8 cellular contexts compared by ENCODE assay signal in the genomic region with DNA sequence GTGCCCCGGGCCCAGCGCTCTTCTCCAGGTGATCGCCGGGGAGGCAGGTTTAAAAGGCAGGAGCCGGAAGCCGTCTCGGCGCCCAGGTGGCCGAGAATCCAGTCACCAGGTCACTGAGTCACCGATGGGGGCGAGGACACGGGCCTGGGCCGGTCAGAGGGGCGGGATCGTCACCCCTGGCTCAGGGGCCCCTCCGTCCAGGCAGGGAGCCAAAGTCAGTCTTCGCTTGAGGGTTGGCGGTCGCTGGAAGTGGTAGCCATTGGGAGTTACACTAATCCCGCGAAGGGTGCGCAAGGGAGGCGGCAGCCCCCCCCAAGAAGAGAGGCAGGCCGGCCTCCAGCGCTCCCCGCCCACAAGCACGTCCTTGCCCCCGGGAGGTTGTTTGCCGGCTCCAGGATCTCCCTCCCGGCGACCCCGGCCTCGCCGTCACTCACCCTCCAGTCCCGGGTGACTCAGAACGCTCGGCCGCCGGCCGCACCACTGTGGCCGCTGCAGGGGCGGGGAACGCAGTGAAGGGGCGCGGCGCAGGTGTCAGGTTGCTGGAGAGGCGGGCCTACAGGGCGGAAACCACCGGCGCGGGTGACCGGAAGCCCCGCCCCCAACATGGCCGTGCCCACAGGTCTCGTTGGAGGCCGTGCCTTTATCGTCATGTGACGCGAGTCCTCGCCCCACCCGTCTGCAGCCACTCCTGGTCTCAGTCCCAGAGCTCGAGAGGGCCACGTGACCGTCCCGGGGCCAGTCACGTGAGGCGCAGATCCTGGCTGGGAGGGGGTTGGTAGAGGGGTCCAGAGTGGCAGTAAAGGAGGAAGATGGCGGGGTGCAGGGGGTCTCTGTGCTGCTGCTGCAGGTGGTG. TPM values are rescaled to one million over a fixed set of nuclear protein-coding genes. Genes with fewer than 3 reads are reported as not detected.
DNase-seq lines count a peak whose midpoint lies in the region; ATAC-seq and TF ChIP-seq lines count a peak whose summit lies in the region.

A gene with protein sequence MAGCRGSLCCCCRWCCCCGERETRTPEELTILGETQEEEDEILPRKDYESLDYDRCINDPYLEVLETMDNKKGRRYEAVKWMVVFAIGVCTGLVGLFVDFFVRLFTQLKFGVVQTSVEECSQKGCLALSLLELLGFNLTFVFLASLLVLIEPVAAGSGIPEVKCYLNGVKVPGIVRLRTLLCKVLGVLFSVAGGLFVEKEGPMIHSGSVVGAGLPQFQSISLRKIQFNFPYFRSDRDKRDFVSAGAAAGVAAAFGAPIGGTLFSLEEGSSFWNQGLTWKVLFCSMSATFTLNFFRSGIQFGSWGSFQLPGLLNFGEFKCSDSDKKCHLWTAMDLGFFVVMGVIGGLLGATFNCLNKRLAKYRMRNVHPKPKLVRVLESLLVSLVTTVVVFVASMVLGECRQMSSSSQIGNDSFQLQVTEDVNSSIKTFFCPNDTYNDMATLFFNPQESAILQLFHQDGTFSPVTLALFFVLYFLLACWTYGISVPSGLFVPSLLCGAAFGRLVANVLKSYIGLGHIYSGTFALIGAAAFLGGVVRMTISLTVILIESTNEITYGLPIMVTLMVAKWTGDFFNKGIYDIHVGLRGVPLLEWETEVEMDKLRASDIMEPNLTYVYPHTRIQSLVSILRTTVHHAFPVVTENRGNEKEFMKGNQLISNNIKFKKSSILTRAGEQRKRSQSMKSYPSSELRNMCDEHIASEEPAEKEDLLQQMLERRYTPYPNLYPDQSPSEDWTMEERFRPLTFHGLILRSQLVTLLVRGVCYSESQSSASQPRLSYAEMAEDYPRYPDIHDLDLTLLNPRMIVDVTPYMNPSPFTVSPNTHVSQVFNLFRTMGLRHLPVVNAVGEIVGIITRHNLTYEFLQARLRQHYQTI (plus strand): TSS at position 738 of the 853 bp plus-strand sequence. CDS start 72 bp downstream, at position 810.
A gene (minus strand): TSS at position 511 of the 853 bp plus-strand sequence. CDS start 2,848 bp downstream, outside the sequence.

- peak within 1 kb of the TSS; percentile 88 for H4K91ac ChIP-seq in IMR-90 (ENCODE audit: insufficient read depth, low read depth, low read length)

- H2BK15ac ChIP-seq in IMR-90 (ENCODE audit: low read depth, low read length), result peak within 1 kb of the TSS; percentile 18; the same call in 2 of the 3 replicates

- peak within 1 kb of the TSS; percentile 91 to 92 for H4K8ac ChIP-seq in IMR-90 (ENCODE audit: low read depth in 2 of 2, low read length in 2 of 2)

- peak within 1 kb of the TSS; percentile 94 for H3K4me2 ChIP-seq in IMR-90 (ENCODE audit: low read depth, low read length)

- TF ChIP-seq RAD21 in IMR-90 (IDR thresholded peaks at IDR 0.05; ENCODE audit: low read length), result no peak

- peak within 1 kb of the TSS; percentile 98 for H2AFZ ChIP-seq in IMR-90 (replicated peaks; ENCODE audit: low read length, poor library complexity)

- peaks cover 13% of the 10 kb centered on the region for H3K4me1 ChIP-seq in IMR-90 (ENCODE audit: control insufficient read depth, insufficient read depth, low read length)

- peak within 1 kb of the TSS; percentile 94 for H3K4ac ChIP-seq in IMR-90 (ENCODE audit: low read depth, low read length)

- H3K4me3 ChIP-seq in IMR-90 (ENCODE audit: insufficient read depth, low read depth, low read length), result peak within 1 kb of the TSS; percentile 67

- CTCF ChIA-PET in IMR-90 (lab: Yijun Ruan, JAX), result no interaction called here

- peak within 1 kb of the TSS; percentile 35 for H2BK20ac ChIP-seq in IMR-90 (ENCODE audit: low read depth, low read length)

- H4K5ac ChIP-seq in IMR-90 (ENCODE audit: low read depth, low read length), result peak within 1 kb of the TSS; percentile 62

- no peaks in the 10 kb centered on the region for H3K27me3 ChIP-seq in IMR-90 (ENCODE audit: control insufficient read depth, insufficient read depth, low read length)

- BruUV-seq in IMR-90 (replicated peaks; lab: Mats Ljungman, UMichigan), result TSS peak; percentile 36

- POLR2A ChIA-PET in IMR-90 (lab: Charles Lee; ENCODE audit: unreplicated experiment), result interaction anchor here (0.5 to 0.7 kb wide), 2 partner anchors 102 to 450 kb away, joined by 4 to 5 read pairs; no protein-coding TSS in a partner anchor

- H3K9me1 ChIP-seq in IMR-90 (ENCODE audit: insufficient read depth, low read length), result no peaks in the 10 kb centered on the region; the same call in 1 of the 2 replicates

- peak within 1 kb of the TSS; percentile 98 for H2AK9ac ChIP-seq in IMR-90 (replicated peaks; ENCODE audit: low read depth, low read length, poor library complexity)

- dilution Hi-C loops in IMR-90 (cut with HindIII; ENCODE audit: low sequenced_read_pairs, unreplicated experiment), result no loop called here

- 0% methylated on average over 27 of the region's 68 CpGs; no CpG with 5 or more reads in 1 of the 2 experiments for WGBS in IMR-90 (ENCODE audit: extremely low coverage in 2 of 2, insufficient read length in 1 of 2), 2 experiments

- peak within 1 kb of the TSS; percentile 71; the same call in 1 of the 2 replicates for H3K56ac ChIP-seq in IMR-90 (ENCODE audit: extremely low read depth, insufficient read depth, low read length)

- H3K27ac ChIP-seq in IMR-90 (ENCODE audit: insufficient read depth, low read length), result peak within 1 kb of the TSS; percentile 92
- H3K27ac ChIP-seq in epithelial cell of prostate, result peak within 1 kb of the TSS; percentile 98

- peak within 1 kb of the TSS; percentile 91 for H3K23ac ChIP-seq in IMR-90 (ENCODE audit: low read depth, low read length)

- H3K14ac ChIP-seq in IMR-90 (replicated peaks; ENCODE audit: low read depth, low read length), result peak within 1 kb of the TSS; percentile 88

- in situ Hi-C loops in IMR-90 (cut with MboI; ENCODE audit: low sequenced_read_pairs), result no loop called here

- peaks cover 12 to 68% of the 10 kb centered on the region in 2 experiments; a peak in 3 of 4 replicates for H3K79me1 ChIP-seq in IMR-90 (ENCODE audit: low read depth in 1 of 2, low read length in 2 of 2)

- peak within 1 kb of the TSS; percentile 43 for H3K18ac ChIP-seq in IMR-90 (ENCODE audit: low read depth, low read length)

- TF ChIP-seq CTCF in IMR-90 (conservative IDR thresholded peaks at IDR 0.05; ENCODE audit: low read depth, low read length), result no peak

- peak within 1 kb of the TSS; percentile 90 for H2BK5ac ChIP-seq in IMR-90 (ENCODE audit: low read depth, low read length, poor library complexity, severe bottlenecking)

- no peaks in the 10 kb centered on the region for H3K9me3 ChIP-seq in IMR-90 (ENCODE audit: control insufficient read depth, insufficient read depth, low read length)

- H3K36me3 ChIP-seq in IMR-90 (ENCODE audit: control insufficient read depth, insufficient read depth, low read length), result peaks cover 12% of the 10 kb centered on the region

- H2AK5ac ChIP-seq in IMR-90 (ENCODE audit: low read depth, low read length), result peak within 1 kb of the TSS; percentile 72

- H3K9ac ChIP-seq in IMR-90 (ENCODE audit: low read depth, low read length), result peak within 1 kb of the TSS; percentile 82

- peak; percentile 80 for ATAC-seq in GM21528 (IDR thresholded peaks at IDR 0.05; ENCODE audit: low FRiP score, unreplicated experiment)
- ATAC-seq in IMR-90 (ENCODE audit: low read depth), result peak; percentile 87

- peak; percentile 100 for DNase-seq in DMS 273 (lab: John Stamatoyannopoulos, UW; ENCODE audit: unreplicated experiment)
- DNase-seq in IMR-90, result peak; percentile 99
- peak; percentile 100 for DNase-seq in OCI-M1 (lab: John Stamatoyannopoulos, UW)
- peak; percentile 93 for DNase-seq in activated T-cell treated with anti-CD3 and anti-CD28 coated beads for 4 hours
- DNase-seq in epithelial cell of prostate (ENCODE audit: low read depth, low spot score), result peak; percentile 94
- DNase-seq in mucosa of gallbladder (ENCODE audit: low spot score), result peak; percentile 100
- peak; percentile 93 to 97 for DNase-seq in stimulated activated CD8-positive, alpha-beta memory T cell treated with anti-CD3 and anti-CD28 coated beads, Interleukin-4, amount 100 ng/mL, for 4 hours (ENCODE audit: low read depth in 2 of 2, low spot score in 1 of 2)

- H2BK120ac ChIP-seq in IMR-90 (ENCODE audit: low read depth, low read length), result peak within 1 kb of the TSS; percentile 78

- intact Hi-C loops in IMR-90 (cut with micrococcal nuclease), result no loop called here

- no peaks in the 10 kb centered on the region; the same call in 1 of the 2 replicates for H4K20me1 ChIP-seq in IMR-90 (ENCODE audit: insufficient read depth, low read length)

- 0 out of 2 replicates have a peak, but pooled peaks have one; percentile 49 for TF ChIP-seq POLR2A in IMR-90 (IDR thresholded peaks at IDR 0.05; ENCODE audit: low read depth, low read length)

TF ChIP-seq in IMR-90, 13 proteins besides CTCF, POLR2A, EP300 and RAD21 (continues in another document):
- TF ChIP-seq MXI1 (IDR thresholded peaks at IDR 0.05; ENCODE audit: borderline replicate concordance, low read depth, low read length) (peak; percentile 48; the same call in 1 of the 2 replicates), RFX5 (IDR thresholded peaks at IDR 0.05; ENCODE audit: low read depth, low read length) (no peak), SMC3 (IDR thresholded peaks at IDR 0.05; ENCODE audit: low read depth, low read length) (no peak), FOS (IDR thresholded peaks at IDR 0.05; ENCODE audit: low read depth, low read length) (peak; percentile 98), RCOR1 (IDR thresholded peaks at IDR 0.05; ENCODE audit: insufficient replicate concordance, low read length) (peak; percentile 54), MAZ (IDR thresholded peaks at IDR 0.05; ENCODE audit: borderline replicate concordance, low read depth, low read length) (peak; percentile 85; the same call in 1 of the 2 replicates), CHD1 (IDR thresholded peaks at IDR 0.05; ENCODE audit: low read depth, low read length) (0 out of 2 replicates have a peak, but pooled peaks have one; percentile 35)
- TF ChIP-seq, protein P1, sequence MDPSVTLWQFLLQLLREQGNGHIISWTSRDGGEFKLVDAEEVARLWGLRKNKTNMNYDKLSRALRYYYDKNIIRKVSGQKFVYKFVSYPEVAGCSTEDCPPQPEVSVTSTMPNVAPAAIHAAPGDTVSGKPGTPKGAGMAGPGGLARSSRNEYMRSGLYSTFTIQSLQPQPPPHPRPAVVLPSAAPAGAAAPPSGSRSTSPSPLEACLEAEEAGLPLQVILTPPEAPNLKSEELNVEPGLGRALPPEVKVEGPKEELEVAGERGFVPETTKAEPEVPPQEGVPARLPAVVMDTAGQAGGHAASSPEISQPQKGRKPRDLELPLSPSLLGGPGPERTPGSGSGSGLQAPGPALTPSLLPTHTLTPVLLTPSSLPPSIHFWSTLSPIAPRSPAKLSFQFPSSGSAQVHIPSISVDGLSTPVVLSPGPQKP (IDR thresholded peaks at IDR 0.05; ENCODE audit: borderline replicate concordance, low read depth, low read length), result no peak

RNA-seq across cellular contexts. Expression of the first gene that starts in this region (rescaled TPM):
- total RNA-seq in IMR-90 (2012; rRNA removed), result 4.1 and 5.0 TPM in 2 replicates
- 9.7 and 10.6 TPM in 2 replicates for polyA plus RNA-seq in IMR-90 (2012; rRNA removed)
- polyA plus RNA-seq in IMR-90 (2012; cell fraction: cytosol; rRNA removed), result 3.5 and 5.0 TPM in 2 replicates
- polyA plus RNA-seq in IMR-90 (2012; cell fraction: nucleus; rRNA removed; ENCODE audit: low replicate concordance), result 42.7 and 54.8 TPM in 2 replicates
- total RNA-seq in mucosa of gallbladder, result 27.1 TPM

RNA-seq across cellular contexts. Expression of the second gene that starts in this region (rescaled TPM):
- total RNA-seq in IMR-90 (2012; rRNA removed) (6.7 and 7.3 TPM in 2 replicates), mucosa of gallbladder (47.2 TPM)
- 6.7 and 7.4 TPM in 2 replicates for polyA plus RNA-seq in IMR-90 (2012; rRNA removed)
- 3.5 and 5.5 TPM in 2 replicates for polyA plus RNA-seq in IMR-90 (2012; cell fraction: cytosol; rRNA removed)
- polyA plus RNA-seq in IMR-90 (2012; cell fraction: nucleus; rRNA removed; ENCODE audit: low replicate concordance), result 16.7 and 23.0 TPM in 2 replicates

Comparison
In these comparisons a context has a peak if more than half of its experiments do, and no peak if none do; other contexts are left out.
1. Peak in every context shown above with its lines: DNase-seq, ATAC-seq, H3K4me3 ChIP-seq and H3K27ac ChIP-seq.